2 cellular contexts compared by ENCODE assay signal in genomic region chr4:67604029-67604381, GRCh38.
TF ChIP-seq lines count a peak whose summit lies in the region.

No MANE protein-coding gene starts in this region.

TF ChIP-seq in GM23338, 12 proteins besides CTCF, POLR2A, EP300 and RAD21:
- TF ChIP-seq ZNF462 (CRISPR knock-in tag; IDR thresholded peaks at IDR 0.05) (no peak), REST (IDR thresholded peaks at IDR 0.05; ENCODE audit: unreplicated experiment) (no peak), STAT1 (IDR thresholded peaks at IDR 0.05; ENCODE audit: unreplicated experiment) (no peak), JUNB (IDR thresholded peaks at IDR 0.05; ENCODE audit: unreplicated experiment) (no peak), ETS1 (IDR thresholded peaks at IDR 0.05) (no peak), POLR2AphosphoS5 (IDR thresholded peaks at IDR 0.05; ENCODE audit: low read depth) (no peak), EZH2 (IDR thresholded peaks at IDR 0.05; ENCODE audit: low read depth, unreplicated experiment) (no peak), ZNF114 (CRISPR knock-in tag; IDR thresholded peaks at IDR 0.05) (no peak), NANOG (IDR thresholded peaks at IDR 0.05; ENCODE audit: borderline replicate concordance) (no peak), CREB1 (CRISPR knock-in tag; IDR thresholded peaks at IDR 0.05; ENCODE audit: low read depth) (no peak), EZH2phosphoT487 (IDR thresholded peaks at IDR 0.05; ENCODE audit: unreplicated experiment) (no peak), ZNF331 (CRISPR knock-in tag; IDR thresholded peaks at IDR 0.05; ENCODE audit: low read depth) (no peak)

TF ChIP-seq in K562, 482 proteins besides CTCF, POLR2A, EP300 and RAD21:
- TF ChIP-seq ZNF184 (CRISPR knock-in tag; IDR thresholded peaks at IDR 0.05) (peak; percentile 26; the same call in 1 of the 2 replicates), ZNF311 (CRISPR knock-in tag; IDR thresholded peaks at IDR 0.05) (no peak)
